In the genomic region with DNA sequence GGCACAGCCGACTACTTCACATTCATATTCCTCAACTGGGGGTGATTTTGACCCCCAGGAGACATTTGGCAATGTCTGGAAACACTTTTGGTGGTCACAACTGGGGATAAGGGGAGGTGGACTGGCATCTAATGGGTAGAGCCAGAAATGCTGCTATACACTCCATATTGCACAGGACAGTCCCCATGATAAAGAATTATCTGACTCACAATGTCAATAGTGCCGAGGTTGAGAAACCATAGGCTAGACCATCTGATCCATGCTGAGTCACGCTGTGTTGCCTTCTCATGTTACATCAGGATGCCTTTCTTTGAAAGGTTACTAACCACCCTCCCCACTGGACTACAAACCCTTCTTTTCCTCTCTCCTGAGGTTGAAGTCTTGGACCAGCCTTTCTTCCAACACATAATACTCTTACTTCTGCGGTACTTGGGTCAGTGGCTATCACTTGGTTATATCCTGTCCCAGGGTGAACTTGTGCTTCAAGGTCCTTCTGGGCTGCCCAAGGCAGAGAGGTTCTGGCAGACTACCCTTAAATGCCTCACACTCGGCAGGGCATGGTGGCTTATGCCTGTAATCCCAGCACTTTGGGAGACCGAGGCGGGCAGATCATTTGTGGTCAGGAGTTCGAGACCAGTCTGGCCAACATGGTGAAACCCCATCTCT, we compare ENCODE assay signal across 1 cellular context.
TF ChIP-seq lines count a peak whose summit lies in the region.

No MANE protein-coding gene starts in this region.

TF ChIP-seq in K562, 482 proteins besides CTCF, POLR2A, EP300 and RAD21 (continued from another document):
- TF ChIP-seq, protein P1, sequence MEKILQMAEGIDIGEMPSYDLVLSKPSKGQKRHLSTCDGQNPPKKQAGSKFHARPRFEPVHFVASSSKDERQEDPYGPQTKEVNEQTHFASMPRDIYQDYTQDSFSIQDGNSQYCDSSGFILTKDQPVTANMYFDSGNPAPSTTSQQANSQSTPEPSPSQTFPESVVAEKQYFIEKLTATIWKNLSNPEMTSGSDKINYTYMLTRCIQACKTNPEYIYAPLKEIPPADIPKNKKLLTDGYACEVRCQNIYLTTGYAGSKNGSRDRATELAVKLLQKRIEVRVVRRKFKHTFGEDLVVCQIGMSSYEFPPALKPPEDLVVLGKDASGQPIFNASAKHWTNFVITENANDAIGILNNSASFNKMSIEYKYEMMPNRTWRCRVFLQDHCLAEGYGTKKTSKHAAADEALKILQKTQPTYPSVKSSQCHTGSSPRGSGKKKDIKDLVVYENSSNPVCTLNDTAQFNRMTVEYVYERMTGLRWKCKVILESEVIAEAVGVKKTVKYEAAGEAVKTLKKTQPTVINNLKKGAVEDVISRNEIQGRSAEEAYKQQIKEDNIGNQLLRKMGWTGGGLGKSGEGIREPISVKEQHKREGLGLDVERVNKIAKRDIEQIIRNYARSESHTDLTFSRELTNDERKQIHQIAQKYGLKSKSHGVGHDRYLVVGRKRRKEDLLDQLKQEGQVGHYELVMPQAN (IDR thresholded peaks at IDR 0.05; ENCODE audit: borderline replicate concordance), result no peak
- TF ChIP-seq, protein P2, sequence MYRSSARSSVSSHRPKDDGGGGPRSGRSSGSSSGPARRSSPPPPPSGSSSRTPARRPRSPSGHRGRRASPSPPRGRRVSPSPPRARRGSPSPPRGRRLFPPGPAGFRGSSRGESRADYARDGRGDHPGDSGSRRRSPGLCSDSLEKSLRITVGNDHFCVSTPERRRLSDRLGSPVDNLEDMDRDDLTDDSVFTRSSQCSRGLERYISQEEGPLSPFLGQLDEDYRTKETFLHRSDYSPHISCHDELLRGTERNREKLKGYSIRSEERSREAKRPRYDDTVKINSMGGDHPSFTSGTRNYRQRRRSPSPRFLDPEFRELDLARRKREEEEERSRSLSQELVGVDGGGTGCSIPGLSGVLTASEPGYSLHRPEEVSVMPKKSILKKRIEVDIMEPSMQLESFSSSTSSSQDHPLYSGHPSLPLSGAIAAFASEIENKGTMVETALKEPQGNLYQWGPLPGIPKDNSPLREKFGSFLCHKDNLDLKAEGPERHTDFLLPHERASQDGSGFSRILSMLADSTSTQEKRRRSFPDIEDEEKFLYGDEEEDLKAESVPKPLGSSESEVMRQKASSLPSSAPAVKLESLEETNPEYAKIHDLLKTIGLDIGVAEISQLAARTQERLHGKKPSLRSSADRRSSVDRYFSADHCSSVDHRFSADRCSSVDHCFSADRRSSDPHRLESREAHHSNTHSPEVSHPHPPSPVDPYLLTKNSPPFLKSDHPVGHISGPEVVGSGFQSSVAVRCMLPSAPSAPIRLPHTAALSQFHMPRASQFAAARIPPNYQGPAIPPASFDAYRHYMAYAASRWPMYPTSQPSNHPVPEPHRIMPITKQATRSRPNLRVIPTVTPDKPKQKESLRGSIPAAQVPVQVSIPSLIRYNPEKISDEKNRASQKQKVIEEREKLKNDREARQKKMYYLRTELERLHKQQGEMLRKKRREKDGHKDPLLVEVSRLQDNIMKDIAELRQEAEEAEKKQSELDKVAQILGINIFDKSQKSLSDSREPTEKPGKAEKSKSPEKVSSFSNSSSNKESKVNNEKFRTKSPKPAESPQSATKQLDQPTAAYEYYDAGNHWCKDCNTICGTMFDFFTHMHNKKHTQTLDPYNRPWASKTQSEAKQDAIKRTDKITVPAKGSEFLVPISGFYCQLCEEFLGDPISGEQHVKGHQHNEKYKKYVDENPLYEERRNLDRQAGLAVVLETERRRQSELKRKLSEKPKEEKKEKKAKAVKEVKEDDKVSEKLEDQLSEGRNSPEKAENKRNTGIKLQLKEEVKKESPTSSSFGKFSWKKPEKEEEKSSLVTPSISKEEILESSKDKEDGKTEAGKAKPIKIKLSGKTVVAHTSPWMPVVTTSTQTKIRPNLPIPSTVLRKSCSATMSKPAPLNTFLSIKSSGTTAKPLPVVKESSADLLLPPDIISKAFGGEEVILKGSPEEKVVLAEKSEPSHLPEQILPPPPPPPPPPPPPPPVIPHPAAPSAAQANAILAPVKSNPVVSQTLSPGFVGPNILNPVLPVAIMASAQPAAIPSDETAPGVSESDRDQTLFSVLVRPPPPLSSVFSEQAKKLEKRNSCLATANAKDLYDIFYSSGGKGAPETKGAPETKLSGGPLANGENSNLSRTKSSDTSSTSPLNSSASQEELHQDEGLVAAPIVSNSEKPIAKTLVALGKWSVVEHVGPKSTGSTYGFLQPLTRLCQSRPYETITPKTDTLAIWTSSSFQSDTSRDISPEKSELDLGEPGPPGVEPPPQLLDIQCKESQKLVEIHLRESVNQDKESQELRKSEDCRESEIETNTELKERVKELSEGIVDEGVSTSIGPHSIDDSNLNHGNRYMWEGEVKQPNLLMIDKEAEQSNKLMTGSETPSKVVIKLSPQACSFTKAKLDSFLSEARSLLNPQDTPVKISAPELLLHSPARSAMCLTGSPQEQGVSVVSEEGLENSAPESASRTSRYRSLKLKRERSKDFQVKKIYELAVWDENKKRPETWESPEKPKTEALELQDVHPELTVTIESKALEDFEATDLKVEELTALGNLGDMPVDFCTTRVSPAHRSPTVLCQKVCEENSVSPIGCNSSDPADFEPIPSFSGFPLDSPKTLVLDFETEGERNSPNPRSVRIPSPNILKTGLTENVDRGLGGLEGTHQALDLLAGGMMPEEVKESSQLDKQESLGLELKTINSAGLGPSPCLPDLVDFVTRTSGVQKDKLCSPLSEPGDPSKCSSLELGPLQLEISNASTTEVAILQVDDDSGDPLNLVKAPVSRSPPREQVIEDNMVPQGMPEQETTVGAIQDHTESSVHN (IDR thresholded peaks at IDR 0.05; ENCODE audit: borderline replicate concordance in 1 of 2, low read depth in 1 of 2), result peak in 1 of 2 experiments; percentile 95; a peak in 2 of 4 replicates
- TF ChIP-seq XRCC4 (IDR thresholded peaks at IDR 0.05; ENCODE audit: extremely low read depth, insufficient read depth, insufficient read length) (no peak), NFE2L1 (tag; IDR thresholded peaks at IDR 0.05; ENCODE audit: borderline replicate concordance, low read depth) (peak; percentile 95), RBM17 (IDR thresholded peaks at IDR 0.05; ENCODE audit: borderline replicate concordance, low read depth, low read length) (no peak), SMARCE1 (IDR thresholded peaks at IDR 0.05) (peak; percentile 97), ZNF175 (CRISPR knock-in tag; IDR thresholded peaks at IDR 0.05; ENCODE audit: low read depth) (no peak), ZNF146 (CRISPR knock-in tag; IDR thresholded peaks at IDR 0.05; ENCODE audit: unreplicated experiment) (no peak), ZNF766 (CRISPR knock-in tag; conservative IDR thresholded peaks at IDR 0.05) (peak; percentile 93), RBFOX2 (IDR thresholded peaks at IDR 0.05; ENCODE audit: low read depth, low read length) (no peak), KDM1A (IDR thresholded peaks at IDR 0.05) (peak; percentile 88 to 95), NR2C1 (IDR thresholded peaks at IDR 0.05) (no peak), NR2C1 (tag; IDR thresholded peaks at IDR 0.05) (no peak), ESRRA (IDR thresholded peaks at IDR 0.05; ENCODE audit: borderline replicate concordance, low read depth) (peak; percentile 64; the same call in 1 of the 2 replicates), CBX1 (IDR thresholded peaks at IDR 0.05; ENCODE audit: low read depth) (peak; percentile 27; the same call in 1 of the 2 replicates), ZNF143 (CRISPR knock-in tag; IDR thresholded peaks at IDR 0.05) (no peak), PCBP2 (IDR thresholded peaks at IDR 0.05; ENCODE audit: low read depth, low read length, poor library complexity, severe bottlenecking) (no peak), GTF2E2 (tag; IDR thresholded peaks at IDR 0.05) (no peak), TEAD1 (CRISPR knock-in tag; IDR thresholded peaks at IDR 0.05) (peak in 1 of 2 experiments; percentile 31; a peak in 1 of 4 replicates), RFX7 (CRISPR knock-in tag; IDR thresholded peaks at IDR 0.05) (no peak), ZBTB5 (IDR thresholded peaks at IDR 0.05) (no peak), MYBL2 (IDR thresholded peaks at IDR 0.05; ENCODE audit: low read depth) (no peak), MYBL2 (CRISPR knock-in tag; IDR thresholded peaks at IDR 0.05; ENCODE audit: borderline replicate concordance) (no peak), E2F6 (IDR thresholded peaks at IDR 0.05; ENCODE audit: borderline replicate concordance in 1 of 2, extremely low read depth in 1 of 2, insufficient read depth in 1 of 2, insufficient read length in 1 of 2, low read depth in 1 of 2, low read length in 1 of 2, poor library complexity in 1 of 2, severe bottlenecking in 1 of 2) (no peak), YBX1 (IDR thresholded peaks at IDR 0.05) (no peak)
- TF ChIP-seq, protein P3, sequence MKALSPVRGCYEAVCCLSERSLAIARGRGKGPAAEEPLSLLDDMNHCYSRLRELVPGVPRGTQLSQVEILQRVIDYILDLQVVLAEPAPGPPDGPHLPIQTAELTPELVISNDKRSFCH (CRISPR knock-in tag; IDR thresholded peaks at IDR 0.05), result no peak
- TF ChIP-seq, protein P3 (tag; IDR thresholded peaks at IDR 0.05), result 0 out of 2 replicates have a peak, but pooled peaks have one; percentile 48
- TF ChIP-seq, protein P4, sequence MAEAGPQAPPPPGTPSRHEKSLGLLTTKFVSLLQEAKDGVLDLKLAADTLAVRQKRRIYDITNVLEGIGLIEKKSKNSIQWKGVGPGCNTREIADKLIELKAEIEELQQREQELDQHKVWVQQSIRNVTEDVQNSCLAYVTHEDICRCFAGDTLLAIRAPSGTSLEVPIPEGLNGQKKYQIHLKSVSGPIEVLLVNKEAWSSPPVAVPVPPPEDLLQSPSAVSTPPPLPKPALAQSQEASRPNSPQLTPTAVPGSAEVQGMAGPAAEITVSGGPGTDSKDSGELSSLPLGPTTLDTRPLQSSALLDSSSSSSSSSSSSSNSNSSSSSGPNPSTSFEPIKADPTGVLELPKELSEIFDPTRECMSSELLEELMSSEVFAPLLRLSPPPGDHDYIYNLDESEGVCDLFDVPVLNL (CRISPR knock-in tag; IDR thresholded peaks at IDR 0.05; ENCODE audit: low read depth), result no peak
- TF ChIP-seq, protein P5, sequence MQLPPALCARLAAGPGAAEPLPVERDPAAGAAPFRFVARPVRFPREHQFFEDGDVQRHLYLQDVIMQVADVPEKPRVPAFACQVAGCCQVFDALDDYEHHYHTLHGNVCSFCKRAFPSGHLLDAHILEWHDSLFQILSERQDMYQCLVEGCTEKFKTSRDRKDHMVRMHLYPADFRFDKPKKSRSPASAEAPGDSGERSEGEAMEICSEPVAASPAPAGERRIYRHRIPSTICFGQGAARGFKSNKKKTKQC (CRISPR knock-in tag; IDR thresholded peaks at IDR 0.05), result no peak
- TF ChIP-seq, protein P6, sequence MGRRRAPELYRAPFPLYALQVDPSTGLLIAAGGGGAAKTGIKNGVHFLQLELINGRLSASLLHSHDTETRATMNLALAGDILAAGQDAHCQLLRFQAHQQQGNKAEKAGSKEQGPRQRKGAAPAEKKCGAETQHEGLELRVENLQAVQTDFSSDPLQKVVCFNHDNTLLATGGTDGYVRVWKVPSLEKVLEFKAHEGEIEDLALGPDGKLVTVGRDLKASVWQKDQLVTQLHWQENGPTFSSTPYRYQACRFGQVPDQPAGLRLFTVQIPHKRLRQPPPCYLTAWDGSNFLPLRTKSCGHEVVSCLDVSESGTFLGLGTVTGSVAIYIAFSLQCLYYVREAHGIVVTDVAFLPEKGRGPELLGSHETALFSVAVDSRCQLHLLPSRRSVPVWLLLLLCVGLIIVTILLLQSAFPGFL (CRISPR knock-in tag; IDR thresholded peaks at IDR 0.05), result no peak
